Comparison of ENCODE assay signal across 18 cellular contexts in the genomic region with DNA sequence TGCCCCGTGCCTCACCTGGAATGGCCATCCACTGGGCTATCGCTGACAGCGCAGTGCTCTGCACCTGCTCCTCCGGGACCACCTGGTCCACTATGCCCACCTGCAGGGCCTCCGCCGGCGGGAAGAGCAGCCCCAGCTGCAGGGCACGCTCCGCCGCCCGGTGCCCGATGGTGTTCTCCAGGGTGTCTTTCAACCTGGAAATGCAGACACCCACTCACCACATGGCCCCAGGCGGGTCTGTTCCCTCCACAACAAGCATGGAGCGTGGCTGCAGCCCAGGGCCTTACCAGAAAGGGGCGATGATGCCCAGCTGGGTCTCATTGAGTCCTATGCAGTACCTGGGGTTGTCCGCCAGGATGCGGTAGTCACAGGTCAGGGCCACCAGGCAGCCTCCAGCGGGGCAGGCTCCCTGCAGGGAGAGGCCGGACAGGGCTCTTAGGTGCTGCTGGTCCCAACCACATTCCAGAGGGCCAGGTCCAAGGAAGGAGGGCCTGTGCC. TPM values are rescaled to one million over a fixed set of nuclear protein-coding genes. Genes with fewer than 3 reads are reported as not detected.
DNase-seq lines count a peak whose midpoint lies in the region; ATAC-seq and TF ChIP-seq lines count a peak whose summit lies in the region.
"Had no signal": no experiment of that assay in that cellular context is flagged by ENCODE, and none has a peak within 500 bp of the region (broad histone marks: within the 10 kb centered on the region; RNA-seq: fewer than 3 reads in every experiment).

No MANE protein-coding gene starts in this region.

- no peaks in the 10 kb centered on the region for H3K9me3 Mint-ChIP-seq in chondrocyte (ENCODE audit: low read depth)
- H3K9me3 Mint-ChIP-seq: activated T-helper 17 cell treated with anti-CD3 and anti-CD28 coated beads, Interleukin-2, amount 50 U/mL, for 72 hours; nephron; stimulated activated effector memory CD8-positive, alpha-beta T cell treated with anti-CD3 and anti-CD28 coated beads, Interleukin-12 subunit alpha, Interleukin-12 subunit beta, amount 100 ng/mL, for 72 hours had no signal

- H3K4me3 Mint-ChIP-seq in chondrocyte (ENCODE audit: unreplicated experiment), result no peak overlapping the region
- H3K4me3 Mint-ChIP-seq: activated T-helper 17 cell treated with anti-CD3 and anti-CD28 coated beads, Interleukin-2, amount 50 U/mL, for 72 hours; nephron; stimulated activated effector memory CD8-positive, alpha-beta T cell treated with anti-CD3 and anti-CD28 coated beads, Interleukin-12 subunit alpha, Interleukin-12 subunit beta, amount 100 ng/mL, for 72 hours had no signal

- H3K4me3 ChIP-seq in BE2C (ENCODE audit: low read depth, low read length) (no peak overlapping the region), H7 (ENCODE audit: insufficient read depth, low read depth, low read length) (no peak overlapping the region)
- H3K4me3 ChIP-seq: cardiac muscle cell, GM23248, lung, tibial artery had no signal

- H3K36me3 ChIP-seq in BE2C (peaks cover 54% of the 10 kb centered on the region), H7 (replicated peaks; ENCODE audit: control insufficient read depth, insufficient read depth, low read length) (peaks cover 11% of the 10 kb centered on the region)

- 0 out of 2 replicates have a peak, but pooled peaks have one; percentile 21 for TF ChIP-seq CTCF in BE2C (IDR thresholded peaks at IDR 0.05; ENCODE audit: low read depth, low read length)
- TF ChIP-seq CTCF in chondrocyte (IDR thresholded peaks at IDR 0.05), result no peak

- ATAC-seq in HG03135 (IDR thresholded peaks at IDR 0.05; ENCODE audit: unreplicated experiment), result no peak
- ATAC-seq in GM19035 (IDR thresholded peaks at IDR 0.05; ENCODE audit: unreplicated experiment), result no peak
- ATAC-seq: activated T-helper 17 cell treated with anti-CD3 and anti-CD28 coated beads, Interleukin-2, amount 50 U/mL, for 72 hours; stimulated activated effector memory CD8-positive, alpha-beta T cell treated with anti-CD3 and anti-CD28 coated beads, Interleukin-12 subunit alpha, Interleukin-12 subunit beta, amount 100 ng/mL, for 72 hours had no signal

- H3K27ac Mint-ChIP-seq in chondrocyte (ENCODE audit: unreplicated experiment), result no peak overlapping the region
- H3K27ac Mint-ChIP-seq: activated T-helper 17 cell treated with anti-CD3 and anti-CD28 coated beads, Interleukin-2, amount 50 U/mL, for 72 hours; nephron had no signal

- H3K27me3 ChIP-seq in BE2C (no peaks in the 10 kb centered on the region), H7 (ENCODE audit: control insufficient read depth, insufficient read depth, low read length) (peaks cover 2% of the 10 kb centered on the region)
- H3K27me3 ChIP-seq: cardiac muscle cell had no signal

- DNase-seq in BE2C (peak; percentile 56), H7 (peak; percentile 86), chondrocyte (ENCODE audit: low spot score) (peak; percentile 92), NCI-H524 (lab: John Stamatoyannopoulos, UW) (no peak)
- DNase-seq: activated CD4-positive, CD25-positive, alpha-beta regulatory T cell treated with anti-CD3 and anti-CD28 coated beads, Interleukin-2, amount 50 U/mL, for 72 hours; GM23248; head of caudate nucleus; NCI-H1930; NCI-H446; SHP77 treated with DMSO at 0.1 percent for 48 hours; tibial artery had no signal

- peaks cover 5% of the 10 kb centered on the region for H3K36me3 Mint-ChIP-seq in chondrocyte (ENCODE audit: low read depth)

- no peaks in the 10 kb centered on the region for H3K4me1 ChIP-seq in BE2C
- H3K4me1 ChIP-seq: tibial artery had no signal

- no peaks in the 10 kb centered on the region for H3K9me3 ChIP-seq in BE2C
- H3K9me3 ChIP-seq: tibial artery had no signal

- no peaks in the 10 kb centered on the region for H3K4me1 Mint-ChIP-seq in chondrocyte (ENCODE audit: low read depth)
- H3K4me1 Mint-ChIP-seq: activated T-helper 17 cell treated with anti-CD3 and anti-CD28 coated beads, Interleukin-2, amount 50 U/mL, for 72 hours; nephron; stimulated activated effector memory CD8-positive, alpha-beta T cell treated with anti-CD3 and anti-CD28 coated beads, Interleukin-12 subunit alpha, Interleukin-12 subunit beta, amount 100 ng/mL, for 72 hours had no signal

- no peaks in the 10 kb centered on the region for H3K27me3 Mint-ChIP-seq in chondrocyte (ENCODE audit: low read depth)
- H3K27me3 Mint-ChIP-seq: activated T-helper 17 cell treated with anti-CD3 and anti-CD28 coated beads, Interleukin-2, amount 50 U/mL, for 72 hours had no signal

RNA-seq across cellular contexts. Expression of a gene that starts 6.8 kb away (rescaled TPM):
- polyA plus RNA-seq in BE2C (2012; ENCODE audit: insufficient read depth, insufficient read length, low read depth), result 16.2 TPM
- total RNA-seq in H7 (2014; rRNA removed; shearing (Covaris generic)), result 0.48 and 0.69 TPM in 2 replicates
- 0.97 to 1.6 TPM (median 1.2 TPM) in 3 replicates for total RNA-seq in chondrocyte
- total RNA-seq: GM23248 had no signal

RNA-seq across cellular contexts. Expression of a gene that starts 8.3 kb away (rescaled TPM):
- 89.8 TPM for polyA plus RNA-seq in BE2C (2012; ENCODE audit: insufficient read depth, insufficient read length, low read depth)
- 115 and 122 TPM in 2 replicates for total RNA-seq in H7 (2014; rRNA removed; shearing (Covaris generic))
- 25.5 to 45.4 TPM (median 44.5 TPM) in 3 replicates for total RNA-seq in chondrocyte

RNA-seq across cellular contexts. Expression of a gene that starts 19.7 kb away (rescaled TPM):
- polyA plus RNA-seq in BE2C (2012; ENCODE audit: insufficient read depth, insufficient read length, low read depth), result 160 TPM
- total RNA-seq in H7 (2014; rRNA removed; shearing (Covaris generic)), result 33.4 and 36.8 TPM in 2 replicates
- total RNA-seq in chondrocyte, result 18.7 to 25.7 TPM (median 20.7 TPM) in 3 replicates

RNA-seq across cellular contexts. Expression of a gene that starts 24.8 kb away (rescaled TPM):
- 443 TPM for polyA plus RNA-seq in BE2C (2012; ENCODE audit: insufficient read depth, insufficient read length, low read depth)
- total RNA-seq in H7 (2014; rRNA removed; shearing (Covaris generic)), result 282 and 306 TPM in 2 replicates
- 109 to 122 TPM (median 111 TPM) in 3 replicates for total RNA-seq in chondrocyte

RNA-seq across cellular contexts. Expression of a gene that starts 28.4 kb away (rescaled TPM):
- 70.4 TPM for polyA plus RNA-seq in BE2C (2012; ENCODE audit: insufficient read depth, insufficient read length, low read depth)
- 42.5 and 57.4 TPM in 2 replicates for total RNA-seq in H7 (2014; rRNA removed; shearing (Covaris generic))
- 15.6 to 21.1 TPM (median 16.0 TPM) in 3 replicates for total RNA-seq in chondrocyte

Comparison
In these comparisons a context has a peak if more than half of its experiments do, and no peak if none do; other contexts are left out.
1. DNase-seq: peak in BE2C (single experiment), H7 (single experiment) and chondrocyte (single experiment); none in NCI-H524 (0 of 2).